ENCODE assay signal across 1 cellular context in the genomic region with DNA sequence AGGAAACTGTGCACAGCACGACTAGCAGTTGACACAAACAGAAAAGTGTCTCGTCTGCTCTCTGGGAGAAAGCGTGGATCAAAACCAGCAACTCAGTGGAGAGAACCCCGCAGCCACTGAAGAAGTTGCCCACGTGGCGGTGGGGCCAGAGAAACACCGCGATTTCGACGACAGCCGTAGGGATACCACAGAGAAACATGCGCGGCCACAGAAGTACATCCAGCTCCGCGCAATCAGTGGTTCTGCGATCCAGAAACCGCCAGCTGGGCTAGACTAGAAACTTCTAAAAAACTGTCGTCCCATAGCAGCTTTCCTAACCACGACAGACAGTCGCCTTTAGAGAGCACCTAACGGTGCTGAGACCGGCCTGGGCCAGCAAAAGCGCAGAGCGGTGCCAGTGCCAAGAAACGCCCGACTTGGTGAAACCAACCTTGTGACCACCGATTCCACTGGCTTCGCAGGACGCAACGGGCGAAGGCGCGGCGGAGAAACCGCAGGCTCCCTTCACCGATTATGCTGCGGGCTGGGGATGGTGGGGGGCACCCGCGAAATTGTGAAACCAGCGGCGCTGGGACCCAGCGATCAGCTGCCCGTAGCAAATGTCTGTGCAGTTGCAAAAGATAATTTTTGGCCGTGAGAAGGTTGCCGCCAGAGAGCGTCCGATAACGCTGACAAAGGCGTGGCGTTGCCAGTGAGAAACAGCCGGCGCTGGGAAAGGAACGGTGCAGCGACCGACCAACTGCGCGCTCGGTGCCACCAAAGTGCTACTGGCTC.
TF ChIP-seq lines count a peak whose summit lies in the region.

No MANE protein-coding gene starts in this region.

TF ChIP-seq in HepG2, 621 proteins besides CTCF, POLR2A, EP300 and RAD21 (continued from another document):
- TF ChIP-seq, protein P1, sequence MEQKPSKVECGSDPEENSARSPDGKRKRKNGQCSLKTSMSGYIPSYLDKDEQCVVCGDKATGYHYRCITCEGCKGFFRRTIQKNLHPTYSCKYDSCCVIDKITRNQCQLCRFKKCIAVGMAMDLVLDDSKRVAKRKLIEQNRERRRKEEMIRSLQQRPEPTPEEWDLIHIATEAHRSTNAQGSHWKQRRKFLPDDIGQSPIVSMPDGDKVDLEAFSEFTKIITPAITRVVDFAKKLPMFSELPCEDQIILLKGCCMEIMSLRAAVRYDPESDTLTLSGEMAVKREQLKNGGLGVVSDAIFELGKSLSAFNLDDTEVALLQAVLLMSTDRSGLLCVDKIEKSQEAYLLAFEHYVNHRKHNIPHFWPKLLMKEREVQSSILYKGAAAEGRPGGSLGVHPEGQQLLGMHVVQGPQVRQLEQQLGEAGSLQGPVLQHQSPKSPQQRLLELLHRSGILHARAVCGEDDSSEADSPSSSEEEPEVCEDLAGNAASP (CRISPR knock-in tag; IDR thresholded peaks at IDR 0.05; ENCODE audit: borderline replicate concordance): no peak
- TF ChIP-seq, protein P2, sequence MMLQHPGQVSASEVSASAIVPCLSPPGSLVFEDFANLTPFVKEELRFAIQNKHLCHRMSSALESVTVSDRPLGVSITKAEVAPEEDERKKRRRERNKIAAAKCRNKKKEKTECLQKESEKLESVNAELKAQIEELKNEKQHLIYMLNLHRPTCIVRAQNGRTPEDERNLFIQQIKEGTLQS (CRISPR knock-in tag; IDR thresholded peaks at IDR 0.05): 0 out of 2 replicates have a peak, but pooled peaks have one; percentile 2
- TF ChIP-seq, protein P3, sequence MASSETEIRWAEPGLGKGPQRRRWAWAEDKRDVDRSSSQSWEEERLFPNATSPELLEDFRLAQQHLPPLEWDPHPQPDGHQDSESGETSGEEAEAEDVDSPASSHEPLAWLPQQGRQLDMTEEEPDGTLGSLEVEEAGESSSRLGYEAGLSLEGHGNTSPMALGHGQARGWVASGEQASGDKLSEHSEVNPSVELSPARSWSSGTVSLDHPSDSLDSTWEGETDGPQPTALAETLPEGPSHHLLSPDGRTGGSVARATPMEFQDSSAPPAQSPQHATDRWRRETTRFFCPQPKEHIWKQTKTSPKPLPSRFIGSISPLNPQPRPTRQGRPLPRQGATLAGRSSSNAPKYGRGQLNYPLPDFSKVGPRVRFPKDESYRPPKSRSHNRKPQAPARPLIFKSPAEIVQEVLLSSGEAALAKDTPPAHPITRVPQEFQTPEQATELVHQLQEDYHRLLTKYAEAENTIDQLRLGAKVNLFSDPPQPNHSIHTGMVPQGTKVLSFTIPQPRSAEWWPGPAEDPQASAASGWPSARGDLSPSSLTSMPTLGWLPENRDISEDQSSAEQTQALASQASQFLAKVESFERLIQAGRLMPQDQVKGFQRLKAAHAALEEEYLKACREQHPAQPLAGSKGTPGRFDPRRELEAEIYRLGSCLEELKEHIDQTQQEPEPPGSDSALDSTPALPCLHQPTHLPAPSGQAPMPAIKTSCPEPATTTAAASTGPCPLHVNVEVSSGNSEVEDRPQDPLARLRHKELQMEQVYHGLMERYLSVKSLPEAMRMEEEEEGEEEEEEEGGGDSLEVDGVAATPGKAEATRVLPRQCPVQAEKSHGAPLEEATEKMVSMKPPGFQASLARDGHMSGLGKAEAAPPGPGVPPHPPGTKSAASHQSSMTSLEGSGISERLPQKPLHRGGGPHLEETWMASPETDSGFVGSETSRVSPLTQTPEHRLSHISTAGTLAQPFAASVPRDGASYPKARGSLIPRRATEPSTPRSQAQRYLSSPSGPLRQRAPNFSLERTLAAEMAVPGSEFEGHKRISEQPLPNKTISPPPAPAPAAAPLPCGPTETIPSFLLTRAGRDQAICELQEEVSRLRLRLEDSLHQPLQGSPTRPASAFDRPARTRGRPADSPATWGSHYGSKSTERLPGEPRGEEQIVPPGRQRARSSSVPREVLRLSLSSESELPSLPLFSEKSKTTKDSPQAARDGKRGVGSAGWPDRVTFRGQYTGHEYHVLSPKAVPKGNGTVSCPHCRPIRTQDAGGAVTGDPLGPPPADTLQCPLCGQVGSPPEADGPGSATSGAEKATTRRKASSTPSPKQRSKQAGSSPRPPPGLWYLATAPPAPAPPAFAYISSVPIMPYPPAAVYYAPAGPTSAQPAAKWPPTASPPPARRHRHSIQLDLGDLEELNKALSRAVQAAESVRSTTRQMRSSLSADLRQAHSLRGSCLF (CRISPR knock-in tag; IDR thresholded peaks at IDR 0.05; ENCODE audit: borderline replicate concordance): no peak
- TF ChIP-seq TMF1 (CRISPR knock-in tag; IDR thresholded peaks at IDR 0.05; ENCODE audit: low read depth) (peak; percentile 17; the same call in 1 of the 2 replicates), SP4 (CRISPR knock-in tag; IDR thresholded peaks at IDR 0.05) (0 out of 2 replicates have a peak, but pooled peaks have one; percentile 30), ZMAT3 (CRISPR knock-in tag; conservative IDR thresholded peaks at IDR 0.05) (no peak), ATF7-NPFF (CRISPR knock-in tag; IDR thresholded peaks at IDR 0.05; ENCODE audit: low read depth) (peak; percentile 69; the same call in 1 of the 2 replicates), TOPORS (CRISPR knock-in tag; IDR thresholded peaks at IDR 0.05) (peak; percentile 4; the same call in 1 of the 2 replicates), ZNF350 (CRISPR knock-in tag; IDR thresholded peaks at IDR 0.05; ENCODE audit: borderline replicate concordance, low read depth) (peak; percentile 41), ZNF224 (CRISPR knock-in tag; IDR thresholded peaks at IDR 0.05) (0 out of 2 replicates have a peak, but pooled peaks have one; percentile 21), ZNF644 (CRISPR knock-in tag; IDR thresholded peaks at IDR 0.05; ENCODE audit: low read depth) (no peak), ZNF776 (CRISPR knock-in tag; IDR thresholded peaks at IDR 0.05) (0 out of 2 replicates have a peak, but pooled peaks have one; percentile 42), ZNF850 (CRISPR knock-in tag; conservative IDR thresholded peaks at IDR 0.05) (0 out of 2 replicates have a peak, but pooled peaks have one; percentile 56), SAP130 (CRISPR knock-in tag; IDR thresholded peaks at IDR 0.05; ENCODE audit: low read depth) (peak; percentile 31), GZF1 (CRISPR knock-in tag; IDR thresholded peaks at IDR 0.05) (peak; percentile 48; the same call in 1 of the 2 replicates), ZNF883 (CRISPR knock-in tag; IDR thresholded peaks at IDR 0.05; ENCODE audit: not compliant biosample characterization) (no peak), ZNF772 (CRISPR knock-in tag; IDR thresholded peaks at IDR 0.05) (peak; percentile 35; the same call in 1 of the 2 replicates), SMYD3 (CRISPR knock-in tag; IDR thresholded peaks at IDR 0.05) (0 out of 2 replicates have a peak, but pooled peaks have one; percentile 14), KAT8 (CRISPR knock-in tag; IDR thresholded peaks at IDR 0.05) (0 out of 2 replicates have a peak, but pooled peaks have one; percentile 6), MZF1 (CRISPR knock-in tag; IDR thresholded peaks at IDR 0.05; ENCODE audit: borderline replicate concordance) (peak; percentile 28; the same call in 1 of the 2 replicates)
- TF ChIP-seq, protein P4, sequence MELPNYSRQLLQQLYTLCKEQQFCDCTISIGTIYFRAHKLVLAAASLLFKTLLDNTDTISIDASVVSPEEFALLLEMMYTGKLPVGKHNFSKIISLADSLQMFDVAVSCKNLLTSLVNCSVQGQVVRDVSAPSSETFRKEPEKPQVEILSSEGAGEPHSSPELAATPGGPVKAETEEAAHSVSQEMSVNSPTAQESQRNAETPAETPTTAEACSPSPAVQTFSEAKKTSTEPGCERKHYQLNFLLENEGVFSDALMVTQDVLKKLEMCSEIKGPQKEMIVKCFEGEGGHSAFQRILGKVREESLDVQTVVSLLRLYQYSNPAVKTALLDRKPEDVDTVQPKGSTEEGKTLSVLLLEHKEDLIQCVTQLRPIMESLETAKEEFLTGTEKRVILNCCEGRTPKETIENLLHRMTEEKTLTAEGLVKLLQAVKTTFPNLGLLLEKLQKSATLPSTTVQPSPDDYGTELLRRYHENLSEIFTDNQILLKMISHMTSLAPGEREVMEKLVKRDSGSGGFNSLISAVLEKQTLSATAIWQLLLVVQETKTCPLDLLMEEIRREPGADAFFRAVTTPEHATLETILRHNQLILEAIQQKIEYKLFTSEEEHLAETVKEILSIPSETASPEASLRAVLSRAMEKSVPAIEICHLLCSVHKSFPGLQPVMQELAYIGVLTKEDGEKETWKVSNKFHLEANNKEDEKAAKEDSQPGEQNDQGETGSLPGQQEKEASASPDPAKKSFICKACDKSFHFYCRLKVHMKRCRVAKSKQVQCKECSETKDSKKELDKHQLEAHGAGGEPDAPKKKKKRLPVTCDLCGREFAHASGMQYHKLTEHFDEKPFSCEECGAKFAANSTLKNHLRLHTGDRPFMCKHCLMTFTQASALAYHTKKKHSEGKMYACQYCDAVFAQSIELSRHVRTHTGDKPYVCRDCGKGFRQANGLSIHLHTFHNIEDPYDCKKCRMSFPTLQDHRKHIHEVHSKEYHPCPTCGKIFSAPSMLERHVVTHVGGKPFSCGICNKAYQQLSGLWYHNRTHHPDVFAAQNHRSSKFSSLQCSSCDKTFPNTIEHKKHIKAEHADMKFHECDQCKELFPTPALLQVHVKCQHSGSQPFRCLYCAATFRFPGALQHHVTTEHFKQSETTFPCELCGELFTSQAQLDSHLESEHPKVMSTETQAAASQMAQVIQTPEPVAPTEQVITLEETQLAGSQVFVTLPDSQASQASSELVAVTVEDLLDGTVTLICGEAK (IDR thresholded peaks at IDR 0.05): no peak
- TF ChIP-seq, protein P4 (CRISPR knock-in tag; IDR thresholded peaks at IDR 0.05): peak; percentile 20; the same call in 1 of the 2 replicates
- TF ChIP-seq, protein P5, sequence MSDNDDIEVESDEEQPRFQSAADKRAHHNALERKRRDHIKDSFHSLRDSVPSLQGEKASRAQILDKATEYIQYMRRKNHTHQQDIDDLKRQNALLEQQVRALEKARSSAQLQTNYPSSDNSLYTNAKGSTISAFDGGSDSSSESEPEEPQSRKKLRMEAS (IDR thresholded peaks at IDR 0.05): peak; percentile 87
